ENCODE assay signal across 29 cellular contexts in the genomic region with DNA sequence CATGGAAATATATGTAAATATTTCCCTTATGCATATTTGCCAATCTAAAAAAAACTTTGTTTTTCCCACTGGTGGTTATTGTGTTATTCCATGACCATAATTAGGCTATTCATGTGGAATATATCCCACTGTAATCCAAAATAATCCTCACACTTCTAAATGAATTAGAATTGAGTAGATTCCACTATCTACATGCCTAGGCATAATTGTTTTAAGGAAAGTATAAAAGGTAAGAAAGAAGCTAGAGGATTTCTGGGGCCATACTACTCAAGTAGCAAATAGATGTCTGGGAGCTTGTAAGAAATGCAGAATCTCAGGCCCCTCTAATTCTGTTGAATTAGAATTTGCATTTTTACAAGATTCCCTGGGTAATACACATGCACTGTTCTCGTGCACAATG.
A peak's percentile ranks its signal among the peaks of the same experiment; 100 is the strongest.
DNase-seq lines count a peak whose midpoint lies in the region; ATAC-seq, FAIRE-seq and TF ChIP-seq lines count a peak whose summit lies in the region.
"Had no signal": no experiment of that assay in that cellular context is flagged by ENCODE, and none has a peak within 500 bp of the region (broad histone marks: within the 10 kb centered on the region; RNA-seq: fewer than 3 reads in every experiment).

No MANE protein-coding gene starts in this region.

- peak; percentile 16 for FAIRE-seq in D721Med (lab: Jason Lieb, UNC)
- FAIRE-seq: A204.1, A549 had no signal

- no peak overlapping the region for H3K4me3 ChIP-seq in HAP-1
- H3K4me3 ChIP-seq in heart left ventricle = no peak overlapping the region
- H3K4me3 ChIP-seq: A549; BLaER1; BLaER1 treated with 17β-estradiol and CSF1 and Interleukin-3, amounts not matched to agents 10 nM and 100 nM had no signal

- in situ Hi-C loops in HAP-1 (cut with MboI; ENCODE audit: low sequenced_read_pairs) = no loop called here

- H3K27ac ChIP-seq in heart left ventricle = no peak overlapping the region
- H3K27ac ChIP-seq: 22Rv1; A549; BLaER1; BLaER1 treated with 17β-estradiol and CSF1 and Interleukin-3, amounts not matched to agents 10 nM and 100 nM; C4-2B had no signal

- intact Hi-C loops in heart left ventricle (cut with DNase I) = no loop called here

- H3K4me1 ChIP-seq in HAP-1 = peaks cover 32% of the 10 kb centered on the region
- H3K4me1 ChIP-seq in heart left ventricle = no peaks in the 10 kb centered on the region
- H3K4me1 ChIP-seq: A549; BE2C; BLaER1; BLaER1 treated with 17β-estradiol and CSF1 and Interleukin-3, amounts not matched to agents 10 nM and 100 nM; Caco-2 had no signal

- H3K9me3 ChIP-seq in HAP-1 = no peaks in the 10 kb centered on the region
- H3K9me3 ChIP-seq in heart left ventricle = no peaks in the 10 kb centered on the region
- H3K9me3 ChIP-seq: A549; BE2C; BLaER1; BLaER1 treated with 17β-estradiol and CSF1 and Interleukin-3, amounts not matched to agents 10 nM and 100 nM; Caco-2 had no signal

- no peak for TF ChIP-seq CTCF in D721Med (IDR thresholded peaks at IDR 0.05; ENCODE audit: insufficient read depth, missing control alignments)
- no peak for TF ChIP-seq CTCF in heart left ventricle (IDR thresholded peaks at IDR 0.05)

- no peak for TF ChIP-seq POLR2A in heart left ventricle (IDR thresholded peaks at IDR 0.05)

- H3K27me3 ChIP-seq in HAP-1 (ENCODE audit: low read depth) (no peaks in the 10 kb centered on the region), heart left ventricle (peaks cover 0 to 11% (median 0%) of the 10 kb centered on the region in 9 donors)
- H3K27me3 ChIP-seq: BLaER1; BLaER1 treated with 17β-estradiol and CSF1 and Interleukin-3, amounts not matched to agents 10 nM and 100 nM had no signal

- H3K36me3 ChIP-seq in HAP-1 (replicated peaks) (no peaks in the 10 kb centered on the region), heart left ventricle (no peaks in the 10 kb centered on the region)
- H3K36me3 ChIP-seq: BE2C; BLaER1; BLaER1 treated with 17β-estradiol and CSF1 and Interleukin-3, amounts not matched to agents 10 nM and 100 nM had no signal

- DNase-seq in D721Med (ENCODE audit: insufficient read length, low spot score) (no peak), HAP-1 (ENCODE audit: low spot score in 2 of 2) (peak; percentile 26 to 93), heart left ventricle (no peak)
- DNase-seq: 8988T; ACHN; AML-193; BE2C; C1 segment of cervical spinal cord; Caco-2; Calu3; CD4-positive, alpha-beta memory T cell; CD4-positive, alpha-beta T cell; CD4-positive, CD25-positive, alpha-beta regulatory T cell; CD8-positive, alpha-beta memory T cell; CD8-positive, alpha-beta T cell; COR-L47; DMS 273 treated with DMSO at 0.1 percent for 48 hours; DMS153; DMS53; DMS79; DMS79 treated with DMSO at 0.1 percent for 48 hours; DND-41 had no signal

- 56 to 67% (median 64%) methylated on average over 1 of the region's 1 CpG for WGBS in heart left ventricle, 4 donors

- ATAC-seq in heart left ventricle (no peak), HG03095 (IDR thresholded peaks at IDR 0.05; ENCODE audit: unreplicated experiment) (no peak)
- ATAC-seq: CD8-positive, alpha-beta T cell had no signal

Comparison
In these comparisons a context has a peak if more than half of its experiments do, and no peak if none do; other contexts are left out.
1. DNase-seq: peak in HAP-1 (2 of 2); none in D721Med (single experiment) and heart left ventricle (0 of 5).